Comparison of ENCODE assay signal across 1 cellular context in the genomic region with DNA sequence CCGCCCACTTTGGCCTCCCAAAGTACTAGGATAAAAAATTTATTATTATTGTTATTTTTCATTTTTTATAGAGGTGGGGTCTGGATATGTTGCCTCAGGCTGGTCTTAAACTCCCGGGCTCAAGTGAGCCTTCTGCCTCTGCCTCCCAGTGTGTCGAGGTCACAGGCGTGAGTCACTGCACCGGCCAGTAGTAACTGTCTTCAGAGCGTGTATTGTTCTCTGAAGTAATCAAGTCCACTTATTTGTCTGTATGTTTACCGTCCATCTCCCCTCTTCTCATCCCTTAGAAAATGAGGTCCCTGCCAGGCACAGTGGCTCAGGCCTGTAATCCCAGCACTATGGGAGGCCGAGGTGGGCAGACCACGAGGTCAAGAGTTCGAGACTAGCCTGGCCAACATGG.
TF ChIP-seq lines count a peak whose summit lies in the region.

No MANE protein-coding gene starts in this region.

TF ChIP-seq in HepG2, 621 proteins besides CTCF, POLR2A, EP300 and RAD21 (continued from another document):
- TF ChIP-seq, protein P1, sequence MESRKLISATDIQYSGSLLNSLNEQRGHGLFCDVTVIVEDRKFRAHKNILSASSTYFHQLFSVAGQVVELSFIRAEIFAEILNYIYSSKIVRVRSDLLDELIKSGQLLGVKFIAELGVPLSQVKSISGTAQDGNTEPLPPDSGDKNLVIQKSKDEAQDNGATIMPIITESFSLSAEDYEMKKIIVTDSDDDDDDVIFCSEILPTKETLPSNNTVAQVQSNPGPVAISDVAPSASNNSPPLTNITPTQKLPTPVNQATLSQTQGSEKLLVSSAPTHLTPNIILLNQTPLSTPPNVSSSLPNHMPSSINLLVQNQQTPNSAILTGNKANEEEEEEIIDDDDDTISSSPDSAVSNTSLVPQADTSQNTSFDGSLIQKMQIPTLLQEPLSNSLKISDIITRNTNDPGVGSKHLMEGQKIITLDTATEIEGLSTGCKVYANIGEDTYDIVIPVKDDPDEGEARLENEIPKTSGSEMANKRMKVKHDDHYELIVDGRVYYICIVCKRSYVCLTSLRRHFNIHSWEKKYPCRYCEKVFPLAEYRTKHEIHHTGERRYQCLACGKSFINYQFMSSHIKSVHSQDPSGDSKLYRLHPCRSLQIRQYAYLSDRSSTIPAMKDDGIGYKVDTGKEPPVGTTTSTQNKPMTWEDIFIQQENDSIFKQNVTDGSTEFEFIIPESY (CRISPR knock-in tag; IDR thresholded peaks at IDR 0.05): no peak
- TF ChIP-seq SOX5 (CRISPR knock-in tag; IDR thresholded peaks at IDR 0.05; ENCODE audit: borderline replicate concordance): peak; percentile 72; the same call in 1 of the 2 replicates
- no peak for TF ChIP-seq HDAC6 (IDR thresholded peaks at IDR 0.05; ENCODE audit: low read depth, low read length)
- TF ChIP-seq SOX13 (IDR thresholded peaks at IDR 0.05): no peak
- TF ChIP-seq SOX13 (CRISPR knock-in tag; conservative IDR thresholded peaks at IDR 0.05 in 1 of 2, IDR thresholded peaks at IDR 0.05 in 1 of 2): peak in 1 of 2 experiments; percentile 48; a peak in 1 of 4 replicates
- peak; percentile 78 for TF ChIP-seq FOSL2 (CRISPR knock-in tag; IDR thresholded peaks at IDR 0.05)
- TF ChIP-seq RXRB (CRISPR knock-in tag; IDR thresholded peaks at IDR 0.05; ENCODE audit: borderline replicate concordance): 0 out of 2 replicates have a peak, but pooled peaks have one; percentile 9
